Comparison of ENCODE assay signal across 1 cellular context in genomic region chr9:37422289-37423104, GRCh38.
A peak's percentile ranks its signal among the peaks of the same experiment; 100 is the strongest.
TF ChIP-seq lines count a peak whose summit lies in the region.

GRHPR (plus strand) TSS chr9:37422696; CDS start chr9:37422751, 55 bp downstream.

TF ChIP-seq in GM12878, 131 proteins besides CTCF, POLR2A, EP300 and RAD21 (continued from another document and continues in another):
- TF ChIP-seq ZBTB33 (IDR thresholded peaks at IDR 0.05) (no peak), HDGF (IDR thresholded peaks at IDR 0.05) (peak; percentile 91), MXI1 (IDR thresholded peaks at IDR 0.05; ENCODE audit: low read depth, low read length) (peak; percentile 46; the same call in 1 of the 2 replicates), SMAD5 (IDR thresholded peaks at IDR 0.05; ENCODE audit: low read depth) (peak; percentile 60; the same call in 1 of the 2 replicates), FOXK2 (IDR thresholded peaks at IDR 0.05) (peak; percentile 75), ZBTB4 (CRISPR knock-in tag; IDR thresholded peaks at IDR 0.05) (no peak), SMC3 (IDR thresholded peaks at IDR 0.05; ENCODE audit: borderline replicate concordance, low read length) (0 out of 2 replicates have a peak, but pooled peaks have one; percentile 1), SKIL (IDR thresholded peaks at IDR 0.05; ENCODE audit: low read depth, poor library complexity, severe bottlenecking) (peak; percentile 19), BCL11A (IDR thresholded peaks at IDR 0.05; ENCODE audit: low read depth, low read length) (0 out of 2 replicates have a peak, but pooled peaks have one; percentile 4), POLR2AphosphoS5 (IDR thresholded peaks at IDR 0.05; ENCODE audit: low read length) (peak; percentile 69; the same call in 1 of the 2 replicates), MTA3 (IDR thresholded peaks at IDR 0.05; ENCODE audit: borderline replicate concordance, low read length) (no peak), TCF3 (IDR thresholded peaks at IDR 0.05; ENCODE audit: borderline replicate concordance, insufficient read depth, low read depth, low read length) (no peak), EGR1 (IDR thresholded peaks at IDR 0.05; ENCODE audit: borderline replicate concordance in 1 of 2, low read depth in 2 of 2, low read length in 2 of 2) (peak; percentile 64 to 74; a peak in 2 of 3 replicates), IKZF1 (conservative IDR thresholded peaks at IDR 0.05) (peak; percentile 59), PAX5 (IDR thresholded peaks at IDR 0.05; ENCODE audit: borderline replicate concordance, low read depth, low read length) (0 out of 2 replicates have a peak, but pooled peaks have one; percentile 21), MYB (IDR thresholded peaks at IDR 0.05; ENCODE audit: borderline replicate concordance, low read depth, low read length) (no peak), GATAD2B (conservative IDR thresholded peaks at IDR 0.05; ENCODE audit: low read depth) (peak; percentile 80; the same call in 1 of the 2 replicates), SIN3A (IDR thresholded peaks at IDR 0.05; ENCODE audit: low read depth, low read length) (peak; percentile 30), RAD51 (IDR thresholded peaks at IDR 0.05) (peak; percentile 63), YY1 (IDR thresholded peaks at IDR 0.05; ENCODE audit: low read depth, low read length) (0 out of 2 replicates have a peak, but pooled peaks have one; percentile 17), CREB1 (IDR thresholded peaks at IDR 0.05; ENCODE audit: low read depth) (peak; percentile 38; the same call in 1 of the 2 replicates), ZBTB40 (IDR thresholded peaks at IDR 0.05; ENCODE audit: borderline replicate concordance) (no peak), POLR2AphosphoS2 (IDR thresholded peaks at IDR 0.05; ENCODE audit: low read depth, low read length) (peak; percentile 58; the same call in 1 of the 2 replicates), ZNF687 (IDR thresholded peaks at IDR 0.05) (peak; percentile 61), CREM (IDR thresholded peaks at IDR 0.05; ENCODE audit: low read depth) (peak; percentile 46), E2F4 (IDR thresholded peaks at IDR 0.05; ENCODE audit: low read depth, low read length) (0 out of 2 replicates have a peak, but pooled peaks have one; percentile 9), NKRF (conservative IDR thresholded peaks at IDR 0.05) (peak; percentile 33; the same call in 1 of the 2 replicates), IRF5 (IDR thresholded peaks at IDR 0.05; ENCODE audit: borderline replicate concordance) (no peak), DPF2 (IDR thresholded peaks at IDR 0.05) (peak; percentile 58; the same call in 1 of the 2 replicates), BHLHE40 (IDR thresholded peaks at IDR 0.05; ENCODE audit: borderline replicate concordance in 1 of 2, low read depth in 2 of 2, low read length in 1 of 2) (peak; percentile 68 to 89; a peak in 3 of 4 replicates), TAF1 (IDR thresholded peaks at IDR 0.05; ENCODE audit: borderline replicate concordance, low read depth, low read length) (peak; percentile 83), PML (IDR thresholded peaks at IDR 0.05; ENCODE audit: low read length) (peak; percentile 50; the same call in 1 of the 2 replicates), KLF5 (IDR thresholded peaks at IDR 0.05; ENCODE audit: partially characterized antibody) (peak; percentile 25), USF2 (IDR thresholded peaks at IDR 0.05; ENCODE audit: borderline replicate concordance, low read depth, low read length) (0 out of 2 replicates have a peak, but pooled peaks have one; percentile 28), CBFB (IDR thresholded peaks at IDR 0.05; ENCODE audit: low read depth) (0 out of 2 replicates have a peak, but pooled peaks have one; percentile 58)
